21 cellular contexts compared by ENCODE assay signal in the genomic region with DNA sequence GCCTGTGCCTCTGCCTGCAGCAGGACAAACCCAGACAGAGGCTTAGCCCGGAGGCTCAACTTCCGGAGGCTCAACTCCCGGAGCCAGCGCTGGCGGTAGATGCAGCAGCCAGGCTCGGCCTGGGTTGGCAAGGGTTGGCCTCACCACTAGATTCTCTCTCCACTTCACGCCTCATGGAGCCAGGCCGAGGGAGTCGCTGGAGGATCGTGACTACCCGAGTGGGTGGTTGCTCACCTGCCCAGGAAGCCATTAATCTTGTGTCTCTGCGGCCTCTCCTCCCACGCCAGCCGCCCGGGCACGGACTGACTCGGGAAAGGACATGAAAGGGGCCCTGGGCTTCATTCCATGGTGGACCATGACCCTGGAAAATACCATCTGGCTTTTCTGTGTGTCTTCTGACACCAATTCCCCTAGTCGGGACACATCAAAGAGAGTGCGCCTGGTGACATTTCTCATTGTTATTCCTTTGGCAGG. TPM values are rescaled to one million over a fixed set of nuclear protein-coding genes. Genes with fewer than 3 reads are reported as not detected.
DNase-seq lines count a peak whose midpoint lies in the region; ATAC-seq, FAIRE-seq and TF ChIP-seq lines count a peak whose summit lies in the region.
"Had no signal": no experiment of that assay in that cellular context is flagged by ENCODE, and none has a peak within 500 bp of the region (broad histone marks: within the 10 kb centered on the region; RNA-seq: fewer than 3 reads in every experiment).

No MANE protein-coding gene starts in this region.

- H3K36me3 ChIP-seq in kidney (ENCODE audit: control insufficient read depth in 1 of 2, insufficient read depth in 2 of 2, low read length in 2 of 2): no peaks in the 10 kb centered on the region
- H3K36me3 ChIP-seq in A673 (ENCODE audit: insufficient read depth, low read length, poor library complexity, severe bottlenecking): no peaks in the 10 kb centered on the region
- H3K36me3 ChIP-seq: Peyer's patch had no signal

- no TSS peak for BruUV-seq in A673 (replicated peaks; lab: Mats Ljungman, UMichigan)

- H3K4me3 ChIP-seq in kidney (ENCODE audit: low read length in 2 of 2): no peak overlapping the region
- H3K4me3 ChIP-seq in A673 (ENCODE audit: low read depth, low read length, poor library complexity, severe bottlenecking): no peak overlapping the region
- H3K4me3 ChIP-seq: Peyer's patch had no signal

- H3K9ac ChIP-seq in kidney (ENCODE audit: low read length in 2 of 2): no peak overlapping the region
- H3K9ac ChIP-seq: KMS-11, SK-N-SH had no signal

- H3K4me1 ChIP-seq in kidney (ENCODE audit: control insufficient read depth in 1 of 2, insufficient read depth in 1 of 2, low read depth in 1 of 2, low read length in 2 of 2): no peaks in the 10 kb centered on the region
- H3K4me1 ChIP-seq in A673 (ENCODE audit: insufficient read depth, low read length, poor library complexity, severe bottlenecking): no peaks in the 10 kb centered on the region
- H3K4me1 ChIP-seq: Caco-2, Peyer's patch had no signal

- no peaks in the 10 kb centered on the region for H3K27me3 ChIP-seq in A673 (replicated peaks; ENCODE audit: insufficient read depth, low read depth, low read length, poor library complexity)
- H3K27me3 ChIP-seq: Peyer's patch had no signal

- H3K27ac ChIP-seq in kidney (ENCODE audit: low read depth in 2 of 2, low read length in 2 of 2): no peak overlapping the region
- no peak overlapping the region for H3K27ac ChIP-seq in A673 (ENCODE audit: low read depth, low read length, poor library complexity, severe bottlenecking)
- no peak overlapping the region for H3K27ac ChIP-seq in substantia nigra (ENCODE audit: low read depth, low read length, poor library complexity, severe bottlenecking)
- H3K27ac ChIP-seq: KMS-11, Peyer's patch had no signal

- TF ChIP-seq CTCF in kidney (IDR thresholded peaks at IDR 0.05; ENCODE audit: borderline replicate concordance, extremely low read depth, insufficient read depth) (no peak), A673 (conservative IDR thresholded peaks at IDR 0.05; ENCODE audit: low read depth, low read length) (no peak)

- no peak for ATAC-seq in GM18909 (IDR thresholded peaks at IDR 0.05; ENCODE audit: poor library complexity, unreplicated experiment)

- no peaks in the 10 kb centered on the region for H3K9me3 ChIP-seq in kidney (ENCODE audit: control insufficient read depth in 1 of 2, low read length in 2 of 2)
- no peaks in the 10 kb centered on the region for H3K9me3 ChIP-seq in A673 (ENCODE audit: low read depth, low read length, poor library complexity, severe bottlenecking)
- H3K9me3 ChIP-seq: Caco-2, Peyer's patch, SK-N-SH had no signal

- CTCF ChIA-PET in A673 (lab: Charles Lee): no interaction called here

- intact Hi-C loops in kidney (cut with DNase I): no loop called here
- intact Hi-C loops in posterior vena cava (cut with DNase I): no loop called here
- intact Hi-C loops in A673 (cut with micrococcal nuclease; ENCODE audit: unreplicated experiment): no loop called here

- FAIRE-seq in RCC 7860 (lab: Jason Lieb, UNC) (no peak), kidney (lab: Jason Lieb, UNC) (no peak)

- POLR2A ChIA-PET in A673 (lab: Charles Lee; ENCODE audit: low non-redundant PET): no interaction called here

- DNase-seq in Daoy (ENCODE audit: low read depth) (peak; percentile 25), RCC 7860 (ENCODE audit: low spot score) (peak; percentile 24), kidney (peak; percentile 76), posterior vena cava (ENCODE audit: low spot score) (peak; percentile 64), A673 (ENCODE audit: low spot score) (no peak), substantia nigra (lab: John Stamatoyannopoulos, UW) (no peak)
- DNase-seq: Caco-2, DMS153, HCEC 1CT, NCI-H1048, NCI-H1436 treated with DMSO at 0.1 percent for 48 hours, NCI-H2029 treated with DMSO at 0.1 percent for 48 hours, NCI-H2171 treated with DMSO at 0.1 percent for 48 hours, NCI-H510A, Peyer's patch, SHP77, SK-N-SH had no signal

RNA-seq across cellular contexts. Expression of a gene that starts 20.8 kb away (rescaled TPM):
- 0.27 TPM in 1 of 2 replicates, not detected in the other for total RNA-seq in Daoy (2014; rRNA removed; shearing (Covaris generic))
- total RNA-seq in kidney: 3.9 TPM
- polyA plus RNA-seq in kidney (ENCODE audit: insufficient read depth, low read depth, low replicate concordance): 19.1 TPM
- total RNA-seq in posterior vena cava: under 1 TPM; 0.60 to 0.95 TPM
- total RNA-seq in A673 (2021): 0.47 and 1.2 TPM in 2 replicates
- total RNA-seq: Caco-2, M059J had no signal
- polyA plus RNA-seq: CD14-positive monocyte had no signal

Comparison
In these comparisons a context has a peak if more than half of its experiments do, and no peak if none do; other contexts are left out.
1. DNase-seq: peak in Daoy (single experiment), RCC 7860 (single experiment), kidney (single experiment) and posterior vena cava (single experiment); none in A673 (single experiment) and substantia nigra (0 of 49).